1 cellular context compared by ENCODE assay signal in the genomic region with DNA sequence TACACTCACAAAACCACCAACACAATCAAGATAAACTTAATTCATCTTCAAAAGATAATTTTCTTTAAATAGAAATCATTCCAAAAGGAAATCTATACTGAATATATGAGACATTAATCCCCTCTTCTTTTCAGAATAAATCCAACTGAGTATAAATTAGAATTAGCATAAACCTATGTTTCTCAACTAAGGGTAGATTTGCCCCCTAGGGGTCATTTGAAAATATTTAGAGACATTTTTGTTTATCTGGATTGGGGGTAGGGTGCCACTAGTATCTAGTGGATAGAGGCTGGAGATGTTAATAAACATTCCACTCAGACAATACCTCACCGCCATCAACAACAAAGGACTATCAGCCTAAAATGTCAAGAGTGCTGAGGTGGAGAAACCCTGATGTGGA.
TF ChIP-seq lines count a peak whose summit lies in the region.

No MANE protein-coding gene starts in this region.

TF ChIP-seq in HCT116, 20 proteins besides CTCF, POLR2A, EP300 and RAD21 (continued from another document):
- TF ChIP-seq, protein P1, sequence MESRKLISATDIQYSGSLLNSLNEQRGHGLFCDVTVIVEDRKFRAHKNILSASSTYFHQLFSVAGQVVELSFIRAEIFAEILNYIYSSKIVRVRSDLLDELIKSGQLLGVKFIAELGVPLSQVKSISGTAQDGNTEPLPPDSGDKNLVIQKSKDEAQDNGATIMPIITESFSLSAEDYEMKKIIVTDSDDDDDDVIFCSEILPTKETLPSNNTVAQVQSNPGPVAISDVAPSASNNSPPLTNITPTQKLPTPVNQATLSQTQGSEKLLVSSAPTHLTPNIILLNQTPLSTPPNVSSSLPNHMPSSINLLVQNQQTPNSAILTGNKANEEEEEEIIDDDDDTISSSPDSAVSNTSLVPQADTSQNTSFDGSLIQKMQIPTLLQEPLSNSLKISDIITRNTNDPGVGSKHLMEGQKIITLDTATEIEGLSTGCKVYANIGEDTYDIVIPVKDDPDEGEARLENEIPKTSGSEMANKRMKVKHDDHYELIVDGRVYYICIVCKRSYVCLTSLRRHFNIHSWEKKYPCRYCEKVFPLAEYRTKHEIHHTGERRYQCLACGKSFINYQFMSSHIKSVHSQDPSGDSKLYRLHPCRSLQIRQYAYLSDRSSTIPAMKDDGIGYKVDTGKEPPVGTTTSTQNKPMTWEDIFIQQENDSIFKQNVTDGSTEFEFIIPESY (IDR thresholded peaks at IDR 0.05; ENCODE audit: extremely low read depth, insufficient replicate concordance, low read length) = no peak
- TF ChIP-seq ELF1 (IDR thresholded peaks at IDR 0.05; ENCODE audit: borderline replicate concordance, low read depth) = no peak
- no peak for TF ChIP-seq ZFX (IDR thresholded peaks at IDR 0.05)
- TF ChIP-seq, protein P2, sequence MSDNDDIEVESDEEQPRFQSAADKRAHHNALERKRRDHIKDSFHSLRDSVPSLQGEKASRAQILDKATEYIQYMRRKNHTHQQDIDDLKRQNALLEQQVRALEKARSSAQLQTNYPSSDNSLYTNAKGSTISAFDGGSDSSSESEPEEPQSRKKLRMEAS (IDR thresholded peaks at IDR 0.05) = no peak
- TF ChIP-seq, protein P3, sequence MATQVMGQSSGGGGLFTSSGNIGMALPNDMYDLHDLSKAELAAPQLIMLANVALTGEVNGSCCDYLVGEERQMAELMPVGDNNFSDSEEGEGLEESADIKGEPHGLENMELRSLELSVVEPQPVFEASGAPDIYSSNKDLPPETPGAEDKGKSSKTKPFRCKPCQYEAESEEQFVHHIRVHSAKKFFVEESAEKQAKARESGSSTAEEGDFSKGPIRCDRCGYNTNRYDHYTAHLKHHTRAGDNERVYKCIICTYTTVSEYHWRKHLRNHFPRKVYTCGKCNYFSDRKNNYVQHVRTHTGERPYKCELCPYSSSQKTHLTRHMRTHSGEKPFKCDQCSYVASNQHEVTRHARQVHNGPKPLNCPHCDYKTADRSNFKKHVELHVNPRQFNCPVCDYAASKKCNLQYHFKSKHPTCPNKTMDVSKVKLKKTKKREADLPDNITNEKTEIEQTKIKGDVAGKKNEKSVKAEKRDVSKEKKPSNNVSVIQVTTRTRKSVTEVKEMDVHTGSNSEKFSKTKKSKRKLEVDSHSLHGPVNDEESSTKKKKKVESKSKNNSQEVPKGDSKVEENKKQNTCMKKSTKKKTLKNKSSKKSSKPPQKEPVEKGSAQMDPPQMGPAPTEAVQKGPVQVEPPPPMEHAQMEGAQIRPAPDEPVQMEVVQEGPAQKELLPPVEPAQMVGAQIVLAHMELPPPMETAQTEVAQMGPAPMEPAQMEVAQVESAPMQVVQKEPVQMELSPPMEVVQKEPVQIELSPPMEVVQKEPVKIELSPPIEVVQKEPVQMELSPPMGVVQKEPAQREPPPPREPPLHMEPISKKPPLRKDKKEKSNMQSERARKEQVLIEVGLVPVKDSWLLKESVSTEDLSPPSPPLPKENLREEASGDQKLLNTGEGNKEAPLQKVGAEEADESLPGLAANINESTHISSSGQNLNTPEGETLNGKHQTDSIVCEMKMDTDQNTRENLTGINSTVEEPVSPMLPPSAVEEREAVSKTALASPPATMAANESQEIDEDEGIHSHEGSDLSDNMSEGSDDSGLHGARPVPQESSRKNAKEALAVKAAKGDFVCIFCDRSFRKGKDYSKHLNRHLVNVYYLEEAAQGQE (IDR thresholded peaks at IDR 0.05; ENCODE audit: low read depth) = no peak
- no peak for TF ChIP-seq POLR2AphosphoS5 (IDR thresholded peaks at IDR 0.05; ENCODE audit: low read depth, low read length)
- no peak for TF ChIP-seq SRF (IDR thresholded peaks at IDR 0.05; ENCODE audit: low read depth)
- no peak for TF ChIP-seq EZH2phosphoT487 (IDR thresholded peaks at IDR 0.05; ENCODE audit: borderline replicate concordance)
- no peak for TF ChIP-seq CBX3 (IDR thresholded peaks at IDR 0.05; ENCODE audit: low read depth)
- no peak for TF ChIP-seq CEBPB (IDR thresholded peaks at IDR 0.05; ENCODE audit: low read depth)
TF ChIP-seq in HCT116: peak in this region for 0.
